ENCODE assay signal across 8 cellular contexts in genomic region chr12:109111775-109112491, GRCh38. TPM values are rescaled to one million over a fixed set of nuclear protein-coding genes. Genes with fewer than 3 reads are reported as not detected.
A peak's percentile ranks its signal among the peaks of the same experiment; 100 is the strongest.
DNase-seq lines count a peak whose midpoint lies in the region; ATAC-seq and TF ChIP-seq lines count a peak whose summit lies in the region.

No MANE protein-coding gene starts in this region.

- H3K4me3 Mint-ChIP-seq in CD4-positive, alpha-beta T cell: peak overlapping the region; percentile 88

- CTCF ChIA-PET in CD4-positive, alpha-beta T cell (lab: Charles Lee): interaction anchor here (0.6 to 1.7 kb wide), 12 partner anchors 12 to 551 kb away, joined by 3 to 28 read pairs (median 3); partner anchors contain the start of genes ALKBH2, SART3 and SSH1

- peak; percentile 87 for TF ChIP-seq CTCF in CD4-positive, alpha-beta T cell (IDR thresholded peaks at IDR 0.05)
- peak; percentile 63 for TF ChIP-seq CTCF in WERI-Rb-1 (IDR thresholded peaks at IDR 0.05; ENCODE audit: low read depth, low read length)

- H3K9ac ChIP-seq in HUES64 (ENCODE audit: low read depth, low read length): no peak overlapping the region

- ATAC-seq in CD4-positive, alpha-beta T cell (ENCODE audit: poor library complexity): peak; percentile 37
- no peak for ATAC-seq in GM19463 (IDR thresholded peaks at IDR 0.05; ENCODE audit: unreplicated experiment)

- H3K36me3 Mint-ChIP-seq in CD4-positive, alpha-beta T cell (ENCODE audit: low read depth): peaks cover 22% of the 10 kb centered on the region

- no peaks in the 10 kb centered on the region for H3K27me3 ChIP-seq in CD4-positive, alpha-beta T cell (ENCODE audit: control insufficient read depth, insufficient read depth, low read length)
- H3K27me3 ChIP-seq in HUES64 (ENCODE audit: insufficient read depth, low read length) (no peaks in the 10 kb centered on the region), WERI-Rb-1 (ENCODE audit: insufficient read depth, low read depth, severe bottlenecking) (no peaks in the 10 kb centered on the region)

- peaks cover 41% of the 10 kb centered on the region for H3K4me1 Mint-ChIP-seq in CD4-positive, alpha-beta T cell (ENCODE audit: low read depth)

- H3K9me3 Mint-ChIP-seq in CD4-positive, alpha-beta T cell: no peaks in the 10 kb centered on the region

- H3K4me1 ChIP-seq in HUES64 (ENCODE audit: insufficient read depth, low read length): peaks cover 18% of the 10 kb centered on the region

- no peaks in the 10 kb centered on the region for H3K9me3 ChIP-seq in CD4-positive, alpha-beta T cell (ENCODE audit: control insufficient read depth, low read length)
- H3K9me3 ChIP-seq in HUES64 (ENCODE audit: insufficient read depth, low read depth, low read length) (no peaks in the 10 kb centered on the region), WERI-Rb-1 (ENCODE audit: severe bottlenecking) (no peaks in the 10 kb centered on the region)

- peak; percentile 22 to 65 (median 36) for DNase-seq in CD4-positive, alpha-beta T cell
- DNase-seq in WERI-Rb-1 (peak; percentile 45), cerebellum (ENCODE audit: low spot score) (peak; percentile 60), islet precursor cell (peak; percentile 68), NCI-H1092 (lab: John Stamatoyannopoulos, UW) (no peak)

- whole genome bisulfite sequencing in HUES64: 54% methylated on average over 5 of the region's 8 CpGs

- peak overlapping the region; percentile 56 for H3K27ac ChIP-seq in CD4-positive, alpha-beta T cell (ENCODE audit: low read depth, low read length)
- H3K27ac ChIP-seq in HUES64 (ENCODE audit: low read depth, low read length) (no peak overlapping the region), WERI-Rb-1 (no peak overlapping the region; the same call in 1 of the 2 replicates), skin epidermis (peak overlapping the region in 20 of 21 experiments; percentile 49 to 93 (median 84))

- peak overlapping the region; percentile 85 for H3K27ac Mint-ChIP-seq in CD4-positive, alpha-beta T cell

- H3K27me3 Mint-ChIP-seq in CD4-positive, alpha-beta T cell: no peaks in the 10 kb centered on the region

- H3K36me3 ChIP-seq in HUES64 (ENCODE audit: insufficient read depth, low read length): peaks cover 35% of the 10 kb centered on the region
- peaks cover 45% of the 10 kb centered on the region for H3K36me3 ChIP-seq in WERI-Rb-1

- 0 out of 2 replicates have a peak overlapping the region, but pooled peaks have one; percentile 61 for H3K4me3 ChIP-seq in HUES64 (ENCODE audit: low read length)
- no peak overlapping the region for H3K4me3 ChIP-seq in WERI-Rb-1 (ENCODE audit: low read depth, low read length)
- peak overlapping the region; percentile 27 to 60 (median 49) for H3K4me3 ChIP-seq in skin epidermis

- intact Hi-C loops in CD4-positive, alpha-beta T cell (cut with DNase I, micrococcal nuclease): loop anchor here (2.0 to 5.0 kb wide), 3 partner anchors 273 to 281 kb away; no protein-coding TSS in a partner anchor

- POLR2A ChIA-PET in CD4-positive, alpha-beta T cell (lab: Charles Lee): interaction anchor here (0.6 to 2.5 kb wide), 6 partner anchors 13 to 76 kb away, joined by 3 to 12 read pairs (median 4); partner anchors contain the start of gene ALKBH2

RNA-seq across cellular contexts. Expression of gene ACACB, which starts 4.5 kb away (rescaled TPM):
- total RNA-seq in CD4-positive, alpha-beta T cell: 10 to 100 TPM; 30.3 to 32.2 TPM
- polyA plus RNA-seq in HUES64 (2013, experiment 1 of 2): 4.2 TPM
- polyA plus RNA-seq in HUES64 (2013, experiment 2 of 2): 5.1 TPM
- 12.3 TPM for total RNA-seq in cerebellum

RNA-seq across cellular contexts. Expression of gene UNG, which starts 14.5 kb away (rescaled TPM):
- total RNA-seq in CD4-positive, alpha-beta T cell: 1 to 10 TPM; 3.3 to 3.6 TPM
- 117 TPM for polyA plus RNA-seq in HUES64 (2013, experiment 1 of 2)
- 103 TPM for polyA plus RNA-seq in HUES64 (2013, experiment 2 of 2)
- total RNA-seq in cerebellum: 22.5 TPM

RNA-seq across cellular contexts. Expression of gene ALKBH2, which starts 18.7 kb away (rescaled TPM):
- total RNA-seq in CD4-positive, alpha-beta T cell: 10 to 100 TPM; 12.8 to 14.0 TPM
- 19.2 TPM for polyA plus RNA-seq in HUES64 (2013, experiment 1 of 2)
- polyA plus RNA-seq in HUES64 (2013, experiment 2 of 2): 21.9 TPM
- 15.9 TPM for total RNA-seq in cerebellum

RNA-seq across cellular contexts. Expression of gene USP30, which starts 59.6 kb away (rescaled TPM):
- 10 to 100 TPM; 21.8 to 23.0 TPM for total RNA-seq in CD4-positive, alpha-beta T cell
- 5.6 TPM for polyA plus RNA-seq in HUES64 (2013, experiment 1 of 2)
- polyA plus RNA-seq in HUES64 (2013, experiment 2 of 2): 7.0 TPM
- 21.3 TPM for total RNA-seq in cerebellum

Comparison
In these comparisons a context has a peak if more than half of its experiments do, and no peak if none do; other contexts are left out.
1. H3K27ac ChIP-seq: peak in CD4-positive, alpha-beta T cell (single experiment) and skin epidermis (20 of 21); none in HUES64 (single experiment) and WERI-Rb-1 (single experiment).